Comparison of ENCODE assay signal across 21 cellular contexts in the genomic region with DNA sequence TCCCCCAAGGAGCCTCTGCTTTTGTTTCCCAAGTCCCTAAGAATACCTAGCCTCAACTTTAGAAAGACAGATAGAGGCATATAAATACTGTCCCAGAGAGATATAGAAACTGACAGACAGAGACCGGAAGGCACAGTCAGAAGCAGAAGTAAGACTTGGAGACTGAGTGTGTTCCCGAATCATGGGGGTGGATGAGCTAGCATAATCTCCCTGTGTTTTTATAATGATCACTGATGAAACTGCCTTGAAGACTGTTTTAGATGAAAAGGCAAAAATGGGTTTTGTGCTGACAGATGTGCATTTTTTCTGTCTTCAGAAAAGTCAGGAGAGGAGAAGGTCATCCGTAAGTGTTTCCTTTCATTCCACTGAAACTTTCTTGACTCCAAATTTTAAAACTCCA. TPM values are rescaled to one million over a fixed set of nuclear protein-coding genes. Genes with fewer than 3 reads are reported as not detected.
DNase-seq lines count a peak whose midpoint lies in the region; ATAC-seq, FAIRE-seq and TF ChIP-seq lines count a peak whose summit lies in the region.
"Had no signal": no experiment of that assay in that cellular context is flagged by ENCODE, and none has a peak within 500 bp of the region (broad histone marks: within the 10 kb centered on the region; RNA-seq: fewer than 3 reads in every experiment).

No MANE protein-coding gene starts in this region.

- 14% methylated on average over 3 of the region's 3 CpGs for WGBS in GM12878 (ENCODE audit: insufficient coverage, insufficient replicate concordance, low lambda C conversion rate, missing lambda C conversion rate)

- peaks cover 0 to 4% of the 10 kb centered on the region in 2 experiments; a peak in 2 of 4 replicates for H3K27me3 ChIP-seq in GM12878 (replicated peaks in 1 of 2; ENCODE audit: control insufficient read depth in 2 of 2, insufficient read depth in 2 of 2, low read length in 1 of 2)
- no peaks in the 10 kb centered on the region for H3K27me3 ChIP-seq in naive thymus-derived CD4-positive, alpha-beta T cell (ENCODE audit: control insufficient read depth in 2 of 2, insufficient read depth in 2 of 2, low read length in 2 of 2)
- H3K27me3 ChIP-seq in PC-9 (ENCODE audit: insufficient read depth, low read depth), result 0 out of 2 replicates have a peak, but pooled peaks cover 8% of the 10 kb centered on the region
- no peaks in the 10 kb centered on the region for H3K27me3 ChIP-seq in CD8-positive, alpha-beta T cell (ENCODE audit: insufficient read depth, low read length)

- H2AFZ ChIP-seq in GM12878 (ENCODE audit: control insufficient read depth, low read depth, low read length) (no peak overlapping the region), PC-9 (no peak overlapping the region)

- H3K4me2 ChIP-seq in GM12878 (ENCODE audit: control insufficient read depth, insufficient read depth) (no peak overlapping the region), PC-9 (no peak overlapping the region)

- RAD21 ChIA-PET in GM12878 (lab: Charles Lee; ENCODE audit: unreplicated experiment), result no interaction called here

- no peaks in the 10 kb centered on the region for H3K9me3 ChIP-seq in GM12878 (replicated peaks; ENCODE audit: control insufficient read depth, insufficient read depth, low read length)
- no peaks in the 10 kb centered on the region for H3K9me3 ChIP-seq in naive thymus-derived CD4-positive, alpha-beta T cell (ENCODE audit: control insufficient read depth in 2 of 3, low read length in 3 of 3)
- H3K9me3 ChIP-seq in PC-9 (ENCODE audit: insufficient read depth, low read depth), result no peaks in the 10 kb centered on the region
- no peaks in the 10 kb centered on the region for H3K9me3 ChIP-seq in CD8-positive, alpha-beta T cell (ENCODE audit: low read length)

- ATAC-seq in GM12878 (no peak), GM18870 (IDR thresholded peaks at IDR 0.05; ENCODE audit: unreplicated experiment) (no peak), GM18868 (IDR thresholded peaks at IDR 0.05; ENCODE audit: unreplicated experiment) (no peak)
- ATAC-seq in naive thymus-derived CD4-positive, alpha-beta T cell, result peak; percentile 57
- ATAC-seq in CD8-positive, alpha-beta T cell, result no peak
- ATAC-seq: PC-3 had no signal

- TF ChIP-seq CTCF in GM12878 (IDR thresholded peaks at IDR 0.05 in 2 of 3, conservative IDR thresholded peaks at IDR 0.05 in 1 of 3; ENCODE audit: control insufficient read depth in 2 of 3, extremely low read depth in 1 of 3, insufficient read depth in 1 of 3, low read depth in 3 of 3, low read length in 3 of 3) (no peak), PC-9 (conservative IDR thresholded peaks at IDR 0.05) (no peak)
- no peak for TF ChIP-seq CTCF in CD8-positive, alpha-beta T cell (IDR thresholded peaks at IDR 0.05)

- H3K4me1 ChIP-seq in GM12878 (ENCODE audit: control insufficient read depth, insufficient read depth, low read length) (no peaks in the 10 kb centered on the region), PC-9 (replicated peaks; ENCODE audit: insufficient read depth) (no peaks in the 10 kb centered on the region)
- H3K4me1 ChIP-seq in naive thymus-derived CD4-positive, alpha-beta T cell (ENCODE audit: control insufficient read depth in 2 of 2, insufficient read depth in 2 of 2, low read length in 2 of 2), result no peaks in the 10 kb centered on the region
- no peaks in the 10 kb centered on the region for H3K4me1 ChIP-seq in CD8-positive, alpha-beta T cell (ENCODE audit: insufficient read depth, low read length)

- SMC1A ChIA-PET in GM12878 (lab: Charles Lee; ENCODE audit: uncharacterized antibody, unreplicated experiment), result no interaction called here

- H3K4me3 Mint-ChIP-seq in naive thymus-derived CD4-positive, alpha-beta T cell, result no peak overlapping the region
- H3K4me3 Mint-ChIP-seq in CD8-positive, alpha-beta T cell, result no peak overlapping the region
- H3K4me3 Mint-ChIP-seq: activated naive CD8-positive, alpha-beta T cell treated with anti-CD3 and anti-CD28 coated beads for 36 hours; stimulated activated naive CD8-positive, alpha-beta T cell treated with anti-CD3 and anti-CD28 coated beads, Interleukin-15, Interleukin-2, amounts not matched to agents 100 ng/mL and 50 ng/mL, for 24 hours had no signal

- no peak overlapping the region for H3K4me3 ChIP-seq in GM12878
- H3K4me3 ChIP-seq in naive thymus-derived CD4-positive, alpha-beta T cell (ENCODE audit: low read length), result no peak overlapping the region
- no peak overlapping the region for H3K4me3 ChIP-seq in PC-9
- H3K4me3 ChIP-seq in CD8-positive, alpha-beta T cell (ENCODE audit: low read depth, low read length), result no peak overlapping the region

- H3K79me2 ChIP-seq in GM12878 (ENCODE audit: control insufficient read depth, insufficient read depth, low read length), result no peaks in the 10 kb centered on the region
- no peaks in the 10 kb centered on the region for H3K79me2 ChIP-seq in PC-9 (ENCODE audit: low read depth)

- TF ChIP-seq POLR2A in GM12878 (IDR thresholded peaks at IDR 0.05; ENCODE audit: low read depth, low read length), result no peak

- peaks cover 0 to 8% (median 0%) of the 10 kb centered on the region in 5 donors for H3K36me3 Mint-ChIP-seq in naive thymus-derived CD4-positive, alpha-beta T cell
- no peaks in the 10 kb centered on the region for H3K36me3 Mint-ChIP-seq in CD8-positive, alpha-beta T cell
- H3K36me3 Mint-ChIP-seq: activated naive CD8-positive, alpha-beta T cell treated with anti-CD3 and anti-CD28 coated beads for 36 hours had no signal

- DNase-seq in GDM1 (lab: John Stamatoyannopoulos, UW), result peak; percentile 58
- peak; percentile 44 for DNase-seq in NCI-H226
- DNase-seq in GM12878 (ENCODE audit: low read depth, low spot score), result no peak
- no peak for DNase-seq in naive thymus-derived CD4-positive, alpha-beta T cell
- DNase-seq in PC-9, result no peak
- no peak for DNase-seq in CD8-positive, alpha-beta T cell
- DNase-seq: activated CD4-positive, alpha-beta T cell treated with anti-CD3 and anti-CD28 coated beads for 1 hour; activated naive CD8-positive, alpha-beta T cell treated with anti-CD3 and anti-CD28 coated beads for 36 hours; C1 segment of cervical spinal cord; central memory CD4-positive, alpha-beta T cell; DND-41; H7; NCI-H345; PC-3; posterior cingulate gyrus; T-helper 1 cell had no signal

- BruUV-seq in GM12878 (replicated peaks; lab: Mats Ljungman, UMichigan), result no TSS peak
- no TSS peak for BruUV-seq in PC-9 (replicated peaks; lab: Mats Ljungman, UMichigan)

- in situ Hi-C loops in GM12878 (cut with MboI), result no loop called here

- H3K9me2 ChIP-seq in PC-9 (ENCODE audit: insufficient read depth), result no peaks in the 10 kb centered on the region

- no peak for TF ChIP-seq EP300 in GM12878 (IDR thresholded peaks at IDR 0.05; ENCODE audit: borderline replicate concordance in 1 of 2, control insufficient read depth in 1 of 2, low read depth in 2 of 2, low read length in 2 of 2)

- CTCF ChIA-PET in GM12878 (lab: Yijun Ruan, JAX), result interaction anchor here (0.7 to 1.2 kb wide), 3 partner anchors 33 to 348 kb away, joined by 3 to 4 read pairs (median 3); no protein-coding TSS in a partner anchor
- CTCF ChIA-PET in naive thymus-derived CD4-positive, alpha-beta T cell (lab: Charles Lee), result no interaction called here
- CTCF ChIA-PET in PC-9 (lab: Charles Lee), result no interaction called here
- CTCF ChIA-PET in CD8-positive, alpha-beta T cell (lab: Charles Lee), result interaction anchor here (14.1 kb wide), 1 partner anchor 11 kb away, joined by 204 read pairs; a partner anchor contains a TSS

- no peak overlapping the region for H3K27ac ChIP-seq in GM12878 (ENCODE audit: control insufficient read depth, insufficient read depth)
- no peak overlapping the region for H3K27ac ChIP-seq in naive thymus-derived CD4-positive, alpha-beta T cell (ENCODE audit: low read depth, low read length)
- no peak overlapping the region for H3K27ac ChIP-seq in PC-9
- no peak overlapping the region for H3K27ac ChIP-seq in CD8-positive, alpha-beta T cell (ENCODE audit: low read depth, low read length)

- no peaks in the 10 kb centered on the region for H3K36me3 ChIP-seq in GM12878 (ENCODE audit: control insufficient read depth in 2 of 2, insufficient read depth in 2 of 2, low read length in 1 of 2)
- no peaks in the 10 kb centered on the region for H3K36me3 ChIP-seq in naive thymus-derived CD4-positive, alpha-beta T cell (ENCODE audit: control insufficient read depth in 2 of 3, insufficient read depth in 3 of 3, low read length in 3 of 3)
- H3K36me3 ChIP-seq in PC-9 (ENCODE audit: low read depth), result no peaks in the 10 kb centered on the region
- no peaks in the 10 kb centered on the region for H3K36me3 ChIP-seq in CD8-positive, alpha-beta T cell (ENCODE audit: insufficient read depth, low read length)

- FAIRE-seq in GM12878 (lab: Jason Lieb, UNC), result peak; percentile 27
- FAIRE-seq: islet of Langerhans had no signal

- H4K20me1 ChIP-seq in GM12878 (ENCODE audit: control insufficient read depth, insufficient read depth) (no peaks in the 10 kb centered on the region), PC-9 (ENCODE audit: insufficient read depth) (no peaks in the 10 kb centered on the region)

- TF ChIP-seq RAD21 in GM12878 (IDR thresholded peaks at IDR 0.05; ENCODE audit: insufficient read depth, low read depth, low read length), result no peak

- no peaks in the 10 kb centered on the region for H3F3A ChIP-seq in PC-9 (ENCODE audit: insufficient read depth, low read depth)

- no peaks in the 10 kb centered on the region for H3K9me3 Mint-ChIP-seq in naive thymus-derived CD4-positive, alpha-beta T cell
- H3K9me3 Mint-ChIP-seq in CD8-positive, alpha-beta T cell, result no peaks in the 10 kb centered on the region
- H3K9me3 Mint-ChIP-seq: activated naive CD8-positive, alpha-beta T cell treated with anti-CD3 and anti-CD28 coated beads for 36 hours; stimulated activated naive CD8-positive, alpha-beta T cell treated with anti-CD3 and anti-CD28 coated beads, Interleukin-15, Interleukin-2, amounts not matched to agents 100 ng/mL and 50 ng/mL, for 24 hours had no signal

- intact Hi-C loops in GM12878 (cut with micrococcal nuclease; ENCODE audit: unreplicated experiment), result no loop called here
- intact Hi-C loops in naive thymus-derived CD4-positive, alpha-beta T cell (cut with micrococcal nuclease), result no loop called here
- intact Hi-C loops in PC-9 (cut with micrococcal nuclease; ENCODE audit: unreplicated experiment), result no loop called here
- intact Hi-C loops in CD8-positive, alpha-beta T cell (cut with DNase I, micrococcal nuclease), result no loop called here

- no peak overlapping the region for H3K27ac Mint-ChIP-seq in naive thymus-derived CD4-positive, alpha-beta T cell
- no peak overlapping the region for H3K27ac Mint-ChIP-seq in CD8-positive, alpha-beta T cell
- H3K27ac Mint-ChIP-seq: activated naive CD8-positive, alpha-beta T cell treated with anti-CD3 and anti-CD28 coated beads for 36 hours; stimulated activated naive CD8-positive, alpha-beta T cell treated with anti-CD3 and anti-CD28 coated beads, Interleukin-15, Interleukin-2, amounts not matched to agents 100 ng/mL and 50 ng/mL, for 24 hours had no signal

- H3K4me1 Mint-ChIP-seq in naive thymus-derived CD4-positive, alpha-beta T cell, result peaks cover 0 to 2% (median under 1%) of the 10 kb centered on the region in 7 donors
- no peaks in the 10 kb centered on the region for H3K4me1 Mint-ChIP-seq in CD8-positive, alpha-beta T cell (ENCODE audit: low read depth)
- H3K4me1 Mint-ChIP-seq: activated naive CD8-positive, alpha-beta T cell treated with anti-CD3 and anti-CD28 coated beads for 36 hours had no signal

- no peak overlapping the region for H3K9ac ChIP-seq in GM12878 (ENCODE audit: control insufficient read depth, insufficient read depth, low read length)

- H3K27me3 Mint-ChIP-seq in naive thymus-derived CD4-positive, alpha-beta T cell, result peaks cover 0 to 39% (median 7%) of the 10 kb centered on the region in 5 donors
- H3K27me3 Mint-ChIP-seq in CD8-positive, alpha-beta T cell (ENCODE audit: low read depth), result peaks cover 5% of the 10 kb centered on the region

- POLR2A ChIA-PET in GM12878 (lab: Charles Lee), result no interaction called here
- POLR2A ChIA-PET in naive thymus-derived CD4-positive, alpha-beta T cell (lab: Charles Lee), result interaction anchor here (0.6 kb wide), 1 partner anchor 166 kb away, joined by 3 read pairs; no protein-coding TSS in a partner anchor
- POLR2A ChIA-PET in PC-9 (lab: Charles Lee; ENCODE audit: unreplicated experiment), result no interaction called here
- POLR2A ChIA-PET in CD8-positive, alpha-beta T cell (lab: Charles Lee), result no interaction called here

RNA-seq across cellular contexts. Expression of a gene that starts 8.3 kb away (rescaled TPM):
- 59.9 and 66.8 TPM in 2 replicates for total RNA-seq in GM12878 (2013; cell fraction: nucleolus; rRNA removed)
- total RNA-seq in GM12878 (2014; rRNA removed) (132 and 150 TPM in 2 replicates), GM12878 (2014; rRNA removed; fragmentation: Illumina TruSeq; extraction: Trizol) (65.8 and 70.3 TPM in 2 replicates), GM12878 (2021) (150 and 151 TPM in 2 replicates), PC-9 (2021) (93.2 and 130 TPM in 2 replicates)
- 53.3 TPM for polyA plus RNA-seq in GM12878 (2011; ENCODE audit: low read depth)
- polyA plus RNA-seq in GM12878 (2011; rRNA removed) (35.1 and 79.4 TPM in 2 replicates), GM12878 (2014; fragmentation: Illumina TruSeq; extraction: Trizol) (78.8 and 121 TPM in 2 replicates), GM12878 (2014; fragmentation: Nextera tagmentation; extraction: Ambion mirVana) (1 to 10 TPM; 2.2 to 2.6 TPM), GM12878 (2014; rRNA removed) (138 and 155 TPM in 2 replicates), GM12878 (2016; fragmentation: Nextera tagmentation; extraction: Ambion mirVana) (100 to 1,000 TPM; 182 to 192 TPM)
- polyA plus RNA-seq in GM12878 (2011; cell fraction: cytosol; rRNA removed), result 104 and 113 TPM in 2 replicates
- polyA plus RNA-seq in GM12878 (2011; cell fraction: nucleus; rRNA removed), result 99.4 and 118 TPM in 2 replicates
- polyA plus RNA-seq in GM12878 (2012), result 81.3 and 91.1 TPM in 2 replicates
- polyA minus RNA-seq in GM12878 (2011; rRNA and poly(A)+ RNA removed), result 83.5 and 88.8 TPM in 2 replicates
- 33.7 and 39.4 TPM in 2 replicates for polyA minus RNA-seq in GM12878 (2011; cell fraction: cytosol; rRNA and poly(A)+ RNA removed)
- polyA minus RNA-seq in GM12878 (2011; cell fraction: nucleus; rRNA and poly(A)+ RNA removed), result 21.6 and 30.6 TPM in 2 replicates
- 100 to 1,000 TPM in 1 of 5 experiments, 10 to 100 TPM in 4; 55.7 to 111 (median 68.9) TPM for total RNA-seq in naive thymus-derived CD4-positive, alpha-beta T cell
- polyA plus RNA-seq in naive thymus-derived CD4-positive, alpha-beta T cell, result 10 to 100 TPM; 44.6 to 53.1 TPM
- total RNA-seq in CD8-positive, alpha-beta T cell, result 10 to 100 TPM; 66.9 to 68.8 TPM

RNA-seq across cellular contexts. Expression of a gene that starts 9.5 kb away (rescaled TPM):
- total RNA-seq in GM12878 (2013; cell fraction: nucleolus; rRNA removed), result not detected in 2 replicates
- total RNA-seq in GM12878 (2014; rRNA removed) (not detected in 2 replicates), GM12878 (2014; rRNA removed; fragmentation: Illumina TruSeq; extraction: Trizol) (not detected in 2 replicates), GM12878 (2021) (not detected in 2 replicates), PC-9 (2021) (0.35 and 0.55 TPM in 2 replicates)
- polyA plus RNA-seq in GM12878 (2011; ENCODE audit: low read depth), result not detected
- polyA plus RNA-seq in GM12878 (2011; rRNA removed) (0.11 and 0.33 TPM in 2 replicates), GM12878 (2014; fragmentation: Illumina TruSeq; extraction: Trizol) (not detected in 2 replicates), GM12878 (2014; fragmentation: Nextera tagmentation; extraction: Ambion mirVana) (under 1 TPM in 1 of 2 experiments, not detected in 1; 0.04 TPM), GM12878 (2014; rRNA removed) (not detected in 2 replicates), GM12878 (2016; fragmentation: Nextera tagmentation; extraction: Ambion mirVana) (not detected)
- polyA plus RNA-seq in GM12878 (2011; cell fraction: cytosol; rRNA removed), result 0.16 and 0.22 TPM in 2 replicates
- polyA plus RNA-seq in GM12878 (2011; cell fraction: nucleus; rRNA removed), result 0.09 and 0.13 TPM in 2 replicates
- polyA plus RNA-seq in GM12878 (2012), result 0.07 TPM in 1 of 2 replicates, not detected in the other
- 0.46 TPM in 1 of 2 replicates, not detected in the other for polyA minus RNA-seq in GM12878 (2011; rRNA and poly(A)+ RNA removed)
- polyA minus RNA-seq in GM12878 (2011; cell fraction: cytosol; rRNA and poly(A)+ RNA removed), result not detected in 2 replicates
- not detected in 2 replicates for polyA minus RNA-seq in GM12878 (2011; cell fraction: nucleus; rRNA and poly(A)+ RNA removed)
- 1 to 10 TPM in 1 of 5 experiments, under 1 TPM in 2, not detected in 2; 0.22 to 2.4 (median 0.75) TPM for total RNA-seq in naive thymus-derived CD4-positive, alpha-beta T cell
- polyA plus RNA-seq in naive thymus-derived CD4-positive, alpha-beta T cell, result under 1 TPM; 0.61 to 0.69 TPM
- total RNA-seq in CD8-positive, alpha-beta T cell, result under 1 TPM; 0.41 to 0.78 TPM
- total RNA-seq: H7, mucosa of gallbladder, PC-3 had no signal

RNA-seq across cellular contexts. Expression of a gene that starts 43.0 kb away (rescaled TPM):
- total RNA-seq in GM12878 (2013; cell fraction: nucleolus; rRNA removed), result not detected in 2 replicates
- total RNA-seq in GM12878 (2014; rRNA removed) (0.16 TPM in 1 of 2 replicates, not detected in the other), GM12878 (2014; rRNA removed; fragmentation: Illumina TruSeq; extraction: Trizol) (0.09 TPM in 1 of 2 replicates, not detected in the other), GM12878 (2021) (0.28 TPM in 1 of 2 replicates, not detected in the other), PC-9 (2021) (not detected in 2 replicates)
- not detected for polyA plus RNA-seq in GM12878 (2011; ENCODE audit: low read depth)
- polyA plus RNA-seq in GM12878 (2011; rRNA removed) (not detected in 2 replicates), GM12878 (2014; fragmentation: Illumina TruSeq; extraction: Trizol) (0.10 TPM in 1 of 2 replicates, not detected in the other), GM12878 (2014; fragmentation: Nextera tagmentation; extraction: Ambion mirVana) (under 1 TPM in 1 of 2 experiments, not detected in 1; 0.09 TPM), GM12878 (2014; rRNA removed) (0.23 and 0.36 TPM in 2 replicates), GM12878 (2016; fragmentation: Nextera tagmentation; extraction: Ambion mirVana) (under 1 TPM in 1 of 2 experiments, not detected in 1; 0.12 TPM)
- polyA plus RNA-seq in GM12878 (2011; cell fraction: cytosol; rRNA removed), result 0.06 and 0.13 TPM in 2 replicates
- 0.24 and 0.37 TPM in 2 replicates for polyA plus RNA-seq in GM12878 (2011; cell fraction: nucleus; rRNA removed)
- 0.15 and 0.22 TPM in 2 replicates for polyA plus RNA-seq in GM12878 (2012)
- not detected in 2 replicates for polyA minus RNA-seq in GM12878 (2011; rRNA and poly(A)+ RNA removed)
- polyA minus RNA-seq in GM12878 (2011; cell fraction: cytosol; rRNA and poly(A)+ RNA removed), result not detected in 2 replicates
- not detected in 2 replicates for polyA minus RNA-seq in GM12878 (2011; cell fraction: nucleus; rRNA and poly(A)+ RNA removed)
- total RNA-seq in naive thymus-derived CD4-positive, alpha-beta T cell, result not detected
- not detected for polyA plus RNA-seq in naive thymus-derived CD4-positive, alpha-beta T cell
- not detected for total RNA-seq in CD8-positive, alpha-beta T cell
- total RNA-seq: activated naive CD8-positive, alpha-beta T cell treated with anti-CD3 and anti-CD28 coated beads for 36 hours; mucosa of gallbladder had no signal

RNA-seq across cellular contexts. Expression of a gene that starts 44.7 kb away (rescaled TPM):
- total RNA-seq in GM12878 (2013; cell fraction: nucleolus; rRNA removed), result not detected in 2 replicates
- total RNA-seq in GM12878 (2014; rRNA removed) (not detected in 2 replicates), GM12878 (2014; rRNA removed; fragmentation: Illumina TruSeq; extraction: Trizol) (not detected in 2 replicates), GM12878 (2021) (not detected in 2 replicates), PC-9 (2021) (not detected in 2 replicates)
- not detected for polyA plus RNA-seq in GM12878 (2011; ENCODE audit: low read depth)
- polyA plus RNA-seq in GM12878 (2011; rRNA removed) (not detected in 2 replicates), GM12878 (2014; fragmentation: Illumina TruSeq; extraction: Trizol) (not detected in 2 replicates), GM12878 (2014; fragmentation: Nextera tagmentation; extraction: Ambion mirVana) (not detected), GM12878 (2014; rRNA removed) (0.13 TPM in 1 of 2 replicates, not detected in the other), GM12878 (2016; fragmentation: Nextera tagmentation; extraction: Ambion mirVana) (not detected)
- polyA plus RNA-seq in GM12878 (2011; cell fraction: cytosol; rRNA removed), result 0.12 TPM in 1 of 2 replicates, not detected in the other
- not detected in 2 replicates for polyA plus RNA-seq in GM12878 (2011; cell fraction: nucleus; rRNA removed)
- polyA plus RNA-seq in GM12878 (2012), result not detected in 2 replicates
- polyA minus RNA-seq in GM12878 (2011; rRNA and poly(A)+ RNA removed), result not detected in 2 replicates
- polyA minus RNA-seq in GM12878 (2011; cell fraction: cytosol; rRNA and poly(A)+ RNA removed), result not detected in 2 replicates
- polyA minus RNA-seq in GM12878 (2011; cell fraction: nucleus; rRNA and poly(A)+ RNA removed), result not detected in 2 replicates
- total RNA-seq in naive thymus-derived CD4-positive, alpha-beta T cell, result under 1 TPM in 1 of 5 experiments, not detected in 4; 0.27 TPM
- polyA plus RNA-seq in naive thymus-derived CD4-positive, alpha-beta T cell, result not detected
- total RNA-seq in CD8-positive, alpha-beta T cell, result not detected
- total RNA-seq: activated naive CD8-positive, alpha-beta T cell treated with anti-CD3 and anti-CD28 coated beads for 36 hours; H7; mucosa of gallbladder; PC-3 had no signal

RNA-seq across cellular contexts. Expression of a gene that starts 44.9 kb away (rescaled TPM):
- 129 and 143 TPM in 2 replicates for total RNA-seq in GM12878 (2013; cell fraction: nucleolus; rRNA removed)
- 51.5 and 53.3 TPM in 2 replicates for total RNA-seq in GM12878 (2014; rRNA removed)
- total RNA-seq in GM12878 (2014; rRNA removed; fragmentation: Illumina TruSeq; extraction: Trizol), result 48.5 and 58.0 TPM in 2 replicates
- total RNA-seq in GM12878 (2021), result 49.4 and 56.0 TPM in 2 replicates
- polyA plus RNA-seq in GM12878 (2011; ENCODE audit: low read depth), result 59.3 TPM
- polyA plus RNA-seq in GM12878 (2011; rRNA removed), result 62.0 and 98.1 TPM in 2 replicates
- 109 and 152 TPM in 2 replicates for polyA plus RNA-seq in GM12878 (2011; cell fraction: cytosol; rRNA removed)
- polyA plus RNA-seq in GM12878 (2011; cell fraction: nucleus; rRNA removed), result 86.2 and 97.3 TPM in 2 replicates
- 75.2 and 80.5 TPM in 2 replicates for polyA plus RNA-seq in GM12878 (2012)
- polyA plus RNA-seq in GM12878 (2014; fragmentation: Illumina TruSeq; extraction: Trizol), result 45.5 and 51.3 TPM in 2 replicates
- polyA plus RNA-seq in GM12878 (2014; fragmentation: Nextera tagmentation; extraction: Ambion mirVana), result 10 to 100 TPM in 1 of 2 experiments, 1 to 10 TPM in 1; 8.8 to 21.1 TPM
- polyA plus RNA-seq in GM12878 (2014; rRNA removed), result 50.3 and 53.0 TPM in 2 replicates
- 10 to 100 TPM in 1 of 2 experiments, 1 to 10 TPM in 1; 9.6 to 12.5 TPM for polyA plus RNA-seq in GM12878 (2016; fragmentation: Nextera tagmentation; extraction: Ambion mirVana)
- polyA minus RNA-seq in GM12878 (2011; rRNA and poly(A)+ RNA removed), result 87.0 and 104 TPM in 2 replicates
- polyA minus RNA-seq in GM12878 (2011; cell fraction: cytosol; rRNA and poly(A)+ RNA removed), result 19.1 and 31.7 TPM in 2 replicates
- 29.6 and 32.8 TPM in 2 replicates for polyA minus RNA-seq in GM12878 (2011; cell fraction: nucleus; rRNA and poly(A)+ RNA removed)
- 100 to 1,000 TPM in 3 of 5 experiments, 10 to 100 TPM in 2; 77.6 to 205 (median 110) TPM for total RNA-seq in naive thymus-derived CD4-positive, alpha-beta T cell
- polyA plus RNA-seq in naive thymus-derived CD4-positive, alpha-beta T cell, result 100 to 1,000 TPM; 167 to 197 TPM
- 51.1 and 68.1 TPM in 2 replicates for total RNA-seq in PC-9 (2021)
- 100 to 1,000 TPM; 136 to 140 TPM for total RNA-seq in CD8-positive, alpha-beta T cell

Comparison
In these comparisons a context has a peak if more than half of its experiments do, and no peak if none do; other contexts are left out.
1. DNase-seq: peak in GDM1 (single experiment) and NCI-H226 (single experiment); none in GM12878 (single experiment), naive thymus-derived CD4-positive, alpha-beta T cell (0 of 9), PC-9 (0 of 2) and CD8-positive, alpha-beta T cell (0 of 7).
2. CTCF ChIA-PET loops: an anchor here in GM12878 (0.7 to 1.2 kb wide) and CD8-positive, alpha-beta T cell (14.1 kb wide); none called in naive thymus-derived CD4-positive, alpha-beta T cell and PC-9.